In the genomic region with DNA sequence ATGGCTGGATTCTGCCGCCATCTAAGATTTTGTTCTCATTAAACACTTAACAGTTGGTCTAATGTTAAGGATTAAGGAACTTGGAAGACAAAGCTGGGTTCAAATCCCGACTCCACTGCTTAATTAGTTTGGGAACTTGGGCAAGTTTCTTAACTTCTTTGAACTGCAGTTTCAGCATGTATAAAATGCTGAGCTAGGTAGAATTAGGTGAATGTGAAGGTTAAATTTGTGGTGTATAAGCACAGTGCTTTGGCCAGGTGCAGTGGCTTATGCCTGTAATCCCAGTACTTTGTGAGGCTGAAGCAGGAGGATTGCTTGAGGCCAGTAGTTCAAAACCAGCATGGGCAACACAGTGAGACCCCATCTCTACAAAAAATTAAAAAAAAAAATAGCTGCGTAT, we compare ENCODE assay signal across 18 cellular contexts.
"Had no signal": no experiment of that assay in that cellular context is flagged by ENCODE, and none has a peak within 500 bp of the region (broad histone marks: within the 10 kb centered on the region; RNA-seq: fewer than 3 reads in every experiment).

No MANE protein-coding gene starts in this region.

- ATAC-seq: gastroesophageal sphincter; left lobe of liver; mucosa of descending colon; naive thymus-derived CD8-positive, alpha-beta T cell; stimulated activated naive B cell treated with anti-CD40 and anti-IgM and Interleukin-4, amounts not matched to agents 10 μg/mL and 1 μg/mL and 100 μg/mL, for 72 hours; stimulated activated naive CD8-positive, alpha-beta T cell treated with anti-CD3 and anti-CD28 coated beads, Interleukin-15, amount 100 ng/mL, for 72 hours had no signal

- H3K9me3 ChIP-seq: esophagus muscularis mucosa, gastroesophageal sphincter, mucosa of descending colon, right atrium auricular region, thoracic aorta, transverse colon had no signal

- H3K27me3 ChIP-seq: esophagus muscularis mucosa, gastroesophageal sphincter, right atrium auricular region, transverse colon had no signal

- H3K36me3 ChIP-seq: esophagus muscularis mucosa, gastroesophageal sphincter, right atrium auricular region, thoracic aorta, transverse colon had no signal

- DNase-seq: effector memory CD4-positive, alpha-beta T cell; glutamatergic neuron; islet precursor cell; mucosa of descending colon; naive thymus-derived CD8-positive, alpha-beta T cell; posterior cingulate gyrus; stimulated activated CD4-positive, alpha-beta T cell treated with anti-CD3 and anti-CD28 coated beads, Interleukin-4, amount 100 ng/mL, for 4 hours; stimulated activated naive B cell treated with anti-CD40 and anti-IgM and Interleukin-4, amounts not matched to agents 10 μg/mL and 1 μg/mL and 100 μg/mL, for 72 hours; stimulated activated naive CD8-positive, alpha-beta T cell treated with anti-CD3 and anti-CD28 coated beads, Interleukin-15, amount 100 ng/mL, for 72 hours; substantia nigra; transverse colon had no signal

- H3K27ac ChIP-seq: epithelial cell of prostate, esophagus muscularis mucosa, gastroesophageal sphincter, thoracic aorta had no signal

- H3K4me3 ChIP-seq: esophagus muscularis mucosa, gastroesophageal sphincter, mucosa of descending colon, right atrium auricular region, thoracic aorta, transverse colon had no signal

- FAIRE-seq: endometrium had no signal
